Comparison of ENCODE assay signal across 11 cellular contexts in genomic region chr10:29588640-29589421, GRCh38. TPM values are rescaled to one million over a fixed set of nuclear protein-coding genes. Genes with fewer than 3 reads are reported as not detected.
DNase-seq lines count a peak whose midpoint lies in the region; ATAC-seq, FAIRE-seq and TF ChIP-seq lines count a peak whose summit lies in the region.
"Had no signal": no experiment of that assay in that cellular context is flagged by ENCODE, and none has a peak within 500 bp of the region (broad histone marks: within the 10 kb centered on the region; RNA-seq: fewer than 3 reads in every experiment).

No MANE protein-coding gene starts in this region.

- H3K4me3 ChIP-seq in SK-N-SH (ENCODE audit: low read depth in 2 of 2, low read length in 1 of 2) (peak overlapping the region in 1 of 2 experiments; percentile 2; a peak in 1 of 4 replicates), pancreas (no peak overlapping the region)

- no peak overlapping the region for H3K4me3 Mint-ChIP-seq in activated CD8-positive, alpha-beta T cell treated with anti-CD3 and anti-CD28 coated beads for 36 hours
- H3K4me3 Mint-ChIP-seq: activated naive CD4-positive, alpha-beta T cell treated with anti-CD3 and anti-CD28 coated beads, Interleukin-2, amount 50 U/mL, for 24 hours; CD4-positive, CD25-positive, alpha-beta regulatory T cell; stimulated activated naive B cell treated with anti-CD40 and anti-IgM and Interleukin-4, amounts not matched to agents 10 μg/mL and 1 μg/mL and 100 μg/mL, for 72 hours had no signal

- no peak for TF ChIP-seq RAD21 in SK-N-SH (IDR thresholded peaks at IDR 0.05; ENCODE audit: low read length)

- H3K27ac ChIP-seq in SK-N-SH (ENCODE audit: low read depth in 2 of 2, low read length in 1 of 2) (peak overlapping the region; percentile 85 to 96), pancreas (peak overlapping the region in 3 of 4 donors; percentile 14 to 70 (median 66))

- peaks cover 16% of the 10 kb centered on the region; the same call in 1 of the 2 replicates for H4K20me1 ChIP-seq in SK-N-SH (ENCODE audit: insufficient read depth)

- H3K4me1 ChIP-seq in SK-N-SH (ENCODE audit: control insufficient read depth in 1 of 2, insufficient read depth in 2 of 2, low read depth in 1 of 2, low read length in 1 of 2) (peaks cover 7 to 41% of the 10 kb centered on the region in 2 experiments), pancreas (peaks cover 10 to 29% (median 25%) of the 10 kb centered on the region in 3 donors)

- POLR2A ChIA-PET in SK-N-SH (lab: Yijun Ruan, JAX), result no interaction called here
- POLR2A ChIA-PET in activated CD8-positive, alpha-beta T cell treated with anti-CD3 and anti-CD28 coated beads for 36 hours (lab: Charles Lee), result no interaction called here

- H3K27me3 ChIP-seq in SK-N-SH (ENCODE audit: insufficient read depth), result no peaks in the 10 kb centered on the region
- no peaks in the 10 kb centered on the region for H3K27me3 ChIP-seq in pancreas

- peak in 1 of 2 experiments; percentile 65; a peak in 1 of 4 replicates for TF ChIP-seq EP300 in SK-N-SH (IDR thresholded peaks at IDR 0.05; ENCODE audit: borderline replicate concordance in 1 of 2, low read depth in 1 of 2, low read length in 1 of 2)

- DNase-seq in EH (ENCODE audit: low read depth) (peak; percentile 74), SK-N-SH (no peak), fibroblast of peridontal ligament (ENCODE audit: extremely low read depth) (peak; percentile 69), pancreas (no peak), NCI-H69 (lab: John Stamatoyannopoulos, UW) (no peak), NCI-H1694 (lab: John Stamatoyannopoulos, UW) (no peak)
- DNase-seq in activated CD8-positive, alpha-beta T cell treated with anti-CD3 and anti-CD28 coated beads for 36 hours, result no peak
- DNase-seq: CD4-positive, CD25-positive, alpha-beta regulatory T cell; stimulated activated naive B cell treated with anti-CD40 and anti-IgM and Interleukin-4, amounts not matched to agents 10 μg/mL and 1 μg/mL and 100 μg/mL, for 72 hours had no signal

- H3K9me3 Mint-ChIP-seq in activated CD8-positive, alpha-beta T cell treated with anti-CD3 and anti-CD28 coated beads for 36 hours, result no peaks in the 10 kb centered on the region
- H3K9me3 Mint-ChIP-seq: activated naive CD4-positive, alpha-beta T cell treated with anti-CD3 and anti-CD28 coated beads, Interleukin-2, amount 50 U/mL, for 24 hours had no signal

- CTCF ChIA-PET in SK-N-SH (lab: Yijun Ruan, JAX), result interaction anchor here (0.8 to 3.2 kb wide), 5 partner anchors 20 to 409 kb away, joined by 3 to 29 read pairs (median 4); no protein-coding TSS in a partner anchor
- CTCF ChIA-PET in activated CD8-positive, alpha-beta T cell treated with anti-CD3 and anti-CD28 coated beads for 36 hours (lab: Charles Lee), result interaction anchor here (1.1 to 3.0 kb wide), 2 partner anchors 34 to 75 kb away, joined by 3 to 16 read pairs; no protein-coding TSS in a partner anchor

- H3K36me3 ChIP-seq in SK-N-SH (replicated peaks in 1 of 2; ENCODE audit: control insufficient read depth in 1 of 2, insufficient read depth in 2 of 2, low read length in 1 of 2), result peaks cover 0 to under 1% of the 10 kb centered on the region in 2 experiments
- no peaks in the 10 kb centered on the region for H3K36me3 ChIP-seq in pancreas

- intact Hi-C loops in pancreas (cut with DNase I), result no loop called here
- intact Hi-C loops in activated CD8-positive, alpha-beta T cell treated with anti-CD3 and anti-CD28 coated beads for 36 hours (cut with micrococcal nuclease), result no loop called here

- H3K36me3 Mint-ChIP-seq in activated CD8-positive, alpha-beta T cell treated with anti-CD3 and anti-CD28 coated beads for 36 hours (ENCODE audit: low read depth), result no peaks in the 10 kb centered on the region
- H3K36me3 Mint-ChIP-seq: stimulated activated naive B cell treated with anti-CD40 and anti-IgM and Interleukin-4, amounts not matched to agents 10 μg/mL and 1 μg/mL and 100 μg/mL, for 72 hours had no signal

- peaks cover 43% of the 10 kb centered on the region for H3F3A ChIP-seq in SK-N-SH (replicated peaks; ENCODE audit: insufficient read depth)

- H3K4me1 Mint-ChIP-seq in activated CD8-positive, alpha-beta T cell treated with anti-CD3 and anti-CD28 coated beads for 36 hours (ENCODE audit: low read depth), result peaks cover 10% of the 10 kb centered on the region

- no peak for ATAC-seq in pancreas
- ATAC-seq in activated CD8-positive, alpha-beta T cell treated with anti-CD3 and anti-CD28 coated beads for 36 hours, result no peak
- no peak for ATAC-seq in GM21737 (IDR thresholded peaks at IDR 0.05; ENCODE audit: unreplicated experiment)
- ATAC-seq: stimulated activated naive B cell treated with anti-CD40 and anti-IgM and Interleukin-4, amounts not matched to agents 10 μg/mL and 1 μg/mL and 100 μg/mL, for 72 hours had no signal

- TF ChIP-seq CTCF in SK-N-SH (IDR thresholded peaks at IDR 0.05) (no peak), pancreas (IDR thresholded peaks at IDR 0.05) (no peak)
- TF ChIP-seq CTCF in activated CD8-positive, alpha-beta T cell treated with anti-CD3 and anti-CD28 coated beads for 36 hours (IDR thresholded peaks at IDR 0.05), result no peak

- no peak overlapping the region for H3K27ac Mint-ChIP-seq in activated CD8-positive, alpha-beta T cell treated with anti-CD3 and anti-CD28 coated beads for 36 hours
- H3K27ac Mint-ChIP-seq: activated naive CD4-positive, alpha-beta T cell treated with anti-CD3 and anti-CD28 coated beads, Interleukin-2, amount 50 U/mL, for 24 hours; CD4-positive, CD25-positive, alpha-beta regulatory T cell; stimulated activated naive B cell treated with anti-CD40 and anti-IgM and Interleukin-4, amounts not matched to agents 10 μg/mL and 1 μg/mL and 100 μg/mL, for 72 hours had no signal

- H3K9me3 ChIP-seq in SK-N-SH, result no peaks in the 10 kb centered on the region
- H3K9me3 ChIP-seq in pancreas, result no peaks in the 10 kb centered on the region

- peaks cover 66% of the 10 kb centered on the region for H3K79me2 ChIP-seq in SK-N-SH (ENCODE audit: insufficient read depth)

- no peaks in the 10 kb centered on the region for H3K9me2 ChIP-seq in SK-N-SH

- 43% methylated on average over 14 of the region's 14 CpGs for WGBS in SK-N-SH (ENCODE audit: low lambda C conversion rate)
- 76% methylated on average over 14 of the region's 14 CpGs for WGBS in pancreas, 2 donors

- no peak overlapping the region for H2AFZ ChIP-seq in SK-N-SH (ENCODE audit: low read depth)

- FAIRE-seq in pancreas (lab: Jason Lieb, UNC), result no peak

- peak overlapping the region; percentile 68 for H3K9ac ChIP-seq in SK-N-SH

- H3K27me3 Mint-ChIP-seq in activated CD8-positive, alpha-beta T cell treated with anti-CD3 and anti-CD28 coated beads for 36 hours, result no peaks in the 10 kb centered on the region
- H3K27me3 Mint-ChIP-seq: activated naive CD4-positive, alpha-beta T cell treated with anti-CD3 and anti-CD28 coated beads, Interleukin-2, amount 50 U/mL, for 24 hours had no signal

- H3K4me2 ChIP-seq in SK-N-SH, result peak overlapping the region; percentile 75

TF ChIP-seq in SK-N-SH, 30 proteins besides CTCF, POLR2A, EP300 and RAD21 (continues in another document):
- no peak for TF ChIP-seq POLR2AphosphoS5 (IDR thresholded peaks at IDR 0.05; ENCODE audit: low read depth, low read length)
- TF ChIP-seq GATA2 (CRISPR knock-in tag; IDR thresholded peaks at IDR 0.05), result no peak
- TF ChIP-seq GABPA (IDR thresholded peaks at IDR 0.05; ENCODE audit: low read depth), result no peak
- TF ChIP-seq MAX (IDR thresholded peaks at IDR 0.05; ENCODE audit: low read depth), result peak; percentile 39; the same call in 1 of the 2 replicates
- no peak for TF ChIP-seq RFX5 (IDR thresholded peaks at IDR 0.05; ENCODE audit: low read length)
- TF ChIP-seq PBX3 (IDR thresholded peaks at IDR 0.05), result no peak
- no peak for TF ChIP-seq MXI1 (IDR thresholded peaks at IDR 0.05; ENCODE audit: low read depth, low read length)
- no peak for TF ChIP-seq CHD2 (IDR thresholded peaks at IDR 0.05; ENCODE audit: low read length, partially characterized antibody)
- TF ChIP-seq SMC3 (IDR thresholded peaks at IDR 0.05; ENCODE audit: low read depth, low read length), result no peak
- no peak for TF ChIP-seq EZH2phosphoT487 (IDR thresholded peaks at IDR 0.05; ENCODE audit: borderline replicate concordance, low read depth)
- no peak for TF ChIP-seq USF1 (IDR thresholded peaks at IDR 0.05; ENCODE audit: borderline replicate concordance, low read depth)
- TF ChIP-seq TAF1 (IDR thresholded peaks at IDR 0.05; ENCODE audit: borderline replicate concordance, low read depth, low read length), result no peak
- peak; percentile 74 for TF ChIP-seq TCF12 (IDR thresholded peaks at IDR 0.05)

RNA-seq across cellular contexts. Expression of gene SVIL, which starts 45.9 kb away (rescaled TPM):
- polyA plus RNA-seq in SK-N-SH (2012; rRNA removed), result 47.5 and 48.7 TPM in 2 replicates
- polyA plus RNA-seq in SK-N-SH (2012; cell fraction: cytosol; rRNA removed), result 30.8 and 31.9 TPM in 2 replicates
- polyA plus RNA-seq in SK-N-SH (2012; cell fraction: nucleus; rRNA removed), result 94.2 and 132 TPM in 2 replicates
- 10 to 100 TPM; 19.7 to 53.8 (median 24.8) TPM for total RNA-seq in pancreas
- 1 to 10 TPM; 8.6 to 9.5 TPM for polyA plus RNA-seq in pancreas
- total RNA-seq in activated CD8-positive, alpha-beta T cell treated with anti-CD3 and anti-CD28 coated beads for 36 hours, result 1 to 10 TPM; 7.9 to 8.9 TPM

Comparison
In these comparisons a context has a peak if more than half of its experiments do, and no peak if none do; other contexts are left out.
1. DNase-seq: peak in EH (single experiment) and fibroblast of peridontal ligament (single experiment); none in SK-N-SH (single experiment), pancreas (0 of 6), NCI-H69 (single experiment), NCI-H1694 (single experiment) and activated CD8-positive, alpha-beta T cell treated with anti-CD3 and anti-CD28 coated beads for 36 hours (single experiment).